In genomic region chr1:44723496-44724407, GRCh38 we compare ENCODE assay signal across 11 cellular contexts. TPM values are rescaled to one million over a fixed set of nuclear protein-coding genes. Genes with fewer than 3 reads are reported as not detected.
DNase-seq lines count a peak whose midpoint lies in the region; ATAC-seq and TF ChIP-seq lines count a peak whose summit lies in the region.
"Had no signal": no experiment of that assay in that cellular context is flagged by ENCODE, and none has a peak within 500 bp of the region (broad histone marks: within the 10 kb centered on the region; RNA-seq: fewer than 3 reads in every experiment).

No MANE protein-coding gene starts in this region.

- intact Hi-C loops in left ventricle myocardium superior (cut with micrococcal nuclease) (no loop called here), left cardiac atrium (cut with DNase I) (no loop called here), upper lobe of right lung (cut with DNase I) (no loop called here)

- H3K9me2 ChIP-seq in GM23248 (ENCODE audit: insufficient read depth) = no peaks in the 10 kb centered on the region

- H3K27ac ChIP-seq in upper lobe of right lung = no peak overlapping the region
- H3K27ac ChIP-seq in GM23248 = no peak overlapping the region

- ATAC-seq in left ventricle myocardium superior (no peak), left cardiac atrium (no peak), upper lobe of right lung (peak; percentile 49), HG02678 (IDR thresholded peaks at IDR 0.05; ENCODE audit: unreplicated experiment) (no peak), HG03135 (IDR thresholded peaks at IDR 0.05; ENCODE audit: unreplicated experiment) (no peak)
- no peak for ATAC-seq in effector memory CD8-positive, alpha-beta T cell (replicated peaks)

- WGBS in GM23248 (ENCODE audit: low coverage in 1 of 2, low lambda C conversion rate in 2 of 2, missing lambda C conversion rate in 2 of 2), 2 experiments = 85 to 86% methylated on average over 23 to 36 of the region's 36 CpGs

- H3F3A ChIP-seq in GM23248 (ENCODE audit: insufficient read depth) = peaks cover 25% of the 10 kb centered on the region

- H3K27me3 ChIP-seq in upper lobe of right lung (no peaks in the 10 kb centered on the region), GM23248 (replicated peaks; ENCODE audit: insufficient read depth) (no peaks in the 10 kb centered on the region)

- H3K4me3 ChIP-seq in upper lobe of right lung = no peak overlapping the region
- no peak overlapping the region for H3K4me3 ChIP-seq in GM23248

- H3K4me1 ChIP-seq in upper lobe of right lung = peaks cover 4% of the 10 kb centered on the region
- peaks cover 5% of the 10 kb centered on the region for H3K4me1 ChIP-seq in GM23248 (ENCODE audit: insufficient read depth)

- no peaks in the 10 kb centered on the region for H3K9me3 ChIP-seq in upper lobe of right lung
- no peaks in the 10 kb centered on the region for H3K9me3 ChIP-seq in GM23248 (ENCODE audit: low read depth)

- no peak overlapping the region for H2AFZ ChIP-seq in GM23248

- H3K36me3 ChIP-seq in upper lobe of right lung = no peaks in the 10 kb centered on the region
- no peaks in the 10 kb centered on the region for H3K36me3 ChIP-seq in GM23248 (ENCODE audit: low read depth)

- H3K4me3 Mint-ChIP-seq in effector memory CD8-positive, alpha-beta T cell = peak overlapping the region; percentile 46 to 77

- H3K4me2 ChIP-seq in GM23248 (ENCODE audit: unreplicated experiment) = no peak overlapping the region

- no peak for TF ChIP-seq CTCF in upper lobe of right lung (IDR thresholded peaks at IDR 0.05)

- peaks cover 27 to 46% of the 10 kb centered on the region in 2 donors for H3K4me1 Mint-ChIP-seq in effector memory CD8-positive, alpha-beta T cell (ENCODE audit: low read depth in 2 of 2)

- H4K20me1 ChIP-seq in GM23248 (ENCODE audit: insufficient read depth) = no peaks in the 10 kb centered on the region

- peaks cover 28% of the 10 kb centered on the region for H3K36me3 Mint-ChIP-seq in effector memory CD8-positive, alpha-beta T cell (ENCODE audit: insufficient read depth)

- no peak overlapping the region for H3K9ac ChIP-seq in GM23248

- H3K27me3 Mint-ChIP-seq in effector memory CD8-positive, alpha-beta T cell = no peaks in the 10 kb centered on the region

- no peaks in the 10 kb centered on the region for H3K79me2 ChIP-seq in GM23248 (ENCODE audit: insufficient read depth)

- in situ Hi-C loops in GM23248 (cut with MboI) = no loop called here

- H3K27ac Mint-ChIP-seq in effector memory CD8-positive, alpha-beta T cell = peak overlapping the region; percentile 77 to 89

- no peaks in the 10 kb centered on the region for H3K9me3 Mint-ChIP-seq in effector memory CD8-positive, alpha-beta T cell

- peak; percentile 46 for DNase-seq in left ventricle myocardium superior
- no peak for DNase-seq in left cardiac atrium
- peak; percentile 69 for DNase-seq in UCSD-AML1 (lab: John Stamatoyannopoulos, UW; ENCODE audit: unreplicated experiment)
- DNase-seq in effector memory CD8-positive, alpha-beta T cell = no peak
- DNase-seq in upper lobe of right lung = no peak
- no peak for DNase-seq in GM23248
- DNase-seq: NCI-H1105 treated with DMSO at 0.1 percent for 48 hours had no signal

RNA-seq across cellular contexts. Expression of gene RNU5D-1, which starts 7.2 kb away (rescaled TPM):
- total RNA-seq in left ventricle myocardium superior (not detected), left cardiac atrium (not detected), upper lobe of right lung (not detected)
- total RNA-seq in GM23248 (2014; rRNA removed; shearing (Covaris generic)) = not detected in 2 replicates
- not detected in 2 replicates for polyA plus RNA-seq in GM23248 (2016; fragmentation: Nextera tagmentation; extraction: Ambion mirVana)
- total RNA-seq: activated CD8-positive, alpha-beta memory T cell treated with anti-CD3 and anti-CD28 coated beads for 36 hours had no signal
- polyA plus RNA-seq: AG04450 had no signal

RNA-seq across cellular contexts. Expression of gene KIF2C, which starts 15.9 kb away (rescaled TPM):
- total RNA-seq in left ventricle myocardium superior = 0.87 TPM
- 1 to 10 TPM; 1.2 TPM for total RNA-seq in left cardiac atrium
- 0.93 TPM for total RNA-seq in upper lobe of right lung
- 14.2 and 16.9 TPM in 2 replicates for total RNA-seq in GM23248 (2014; rRNA removed; shearing (Covaris generic))
- 16.4 and 16.7 TPM in 2 replicates for polyA plus RNA-seq in GM23248 (2016; fragmentation: Nextera tagmentation; extraction: Ambion mirVana)

RNA-seq across cellular contexts. Expression of gene ARMH1, which starts 49.2 kb away (rescaled TPM):
- total RNA-seq in left ventricle myocardium superior = 0.92 TPM
- 1 to 10 TPM in 1 of 2 donors, under 1 TPM in 1; 0.16 to 1.2 TPM for total RNA-seq in left cardiac atrium
- 5.9 TPM for total RNA-seq in upper lobe of right lung
- total RNA-seq in GM23248 (2014; rRNA removed; shearing (Covaris generic)) = 0.51 and 1.4 TPM in 2 replicates
- 1.5 and 1.6 TPM in 2 replicates for polyA plus RNA-seq in GM23248 (2016; fragmentation: Nextera tagmentation; extraction: Ambion mirVana)

RNA-seq across cellular contexts. Expression of gene TMEM53, which starts 49.5 kb away (rescaled TPM):
- total RNA-seq in left ventricle myocardium superior = 9.1 TPM
- total RNA-seq in left cardiac atrium = 10 to 100 TPM; 11.1 to 11.4 TPM
- 13.9 TPM for total RNA-seq in upper lobe of right lung
- total RNA-seq in GM23248 (2014; rRNA removed; shearing (Covaris generic)) = 4.4 and 5.9 TPM in 2 replicates
- 10.1 and 12.7 TPM in 2 replicates for polyA plus RNA-seq in GM23248 (2016; fragmentation: Nextera tagmentation; extraction: Ambion mirVana)

RNA-seq across cellular contexts. Expression of gene RPS8, which starts 51.6 kb away (rescaled TPM):
- 727 TPM for total RNA-seq in left ventricle myocardium superior
- total RNA-seq in left cardiac atrium = 100 to 1,000 TPM; 950 to 999 TPM
- 1,338 TPM for total RNA-seq in upper lobe of right lung
- 1,375 and 2,062 TPM in 2 replicates for total RNA-seq in GM23248 (2014; rRNA removed; shearing (Covaris generic))
- 570 and 596 TPM in 2 replicates for polyA plus RNA-seq in GM23248 (2016; fragmentation: Nextera tagmentation; extraction: Ambion mirVana)

Comparison
In these comparisons a context has a peak if more than half of its experiments do, and no peak if none do; other contexts are left out.
1. DNase-seq: peak in left ventricle myocardium superior (single experiment) and UCSD-AML1 (single experiment); none in left cardiac atrium (single experiment), effector memory CD8-positive, alpha-beta T cell (0 of 3), upper lobe of right lung (single experiment) and GM23248 (single experiment).